ENCODE assay signal across 1 cellular context in the genomic region with DNA sequence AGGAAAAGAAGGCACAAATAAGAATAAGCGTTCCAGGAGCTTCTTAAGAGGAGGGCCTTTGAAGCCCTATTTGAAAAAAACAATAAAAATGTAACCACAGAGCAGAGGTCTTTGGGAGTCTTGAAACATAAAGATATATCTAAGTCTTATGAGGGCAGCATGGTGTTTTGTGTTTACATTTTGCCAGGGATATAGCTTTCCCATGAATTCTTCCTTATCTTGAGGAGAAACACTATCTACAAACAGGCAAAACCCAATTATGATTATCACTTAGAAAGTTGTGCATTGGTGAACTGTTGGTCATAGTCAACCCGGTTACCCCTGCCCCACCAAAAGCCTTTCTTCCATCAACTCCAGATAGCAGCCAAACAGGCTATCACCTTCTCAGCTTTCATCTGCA.
TF ChIP-seq lines count a peak whose summit lies in the region.

No MANE protein-coding gene starts in this region.

TF ChIP-seq in K562, 482 proteins besides CTCF, POLR2A, EP300 and RAD21 (continued from another document):
- TF ChIP-seq HMBOX1 (IDR thresholded peaks at IDR 0.05), result peak; percentile 18; the same call in 1 of the 2 replicates
- 0 out of 2 replicates have a peak, but pooled peaks have one; percentile 6 for TF ChIP-seq ARID1B (IDR thresholded peaks at IDR 0.05)
